1 cellular context compared by ENCODE assay signal in genomic region chr12:79938843-79939242, GRCh38.
TF ChIP-seq lines count a peak whose summit lies in the region.

No MANE protein-coding gene starts in this region.

TF ChIP-seq in K562, 482 proteins besides CTCF, POLR2A, EP300 and RAD21 (continued from another document and continues in another):
- peak; percentile 55; the same call in 1 of the 2 replicates for TF ChIP-seq USF1 (CRISPR knock-in tag; IDR thresholded peaks at IDR 0.05)
- TF ChIP-seq RAD51 (IDR thresholded peaks at IDR 0.05; ENCODE audit: borderline replicate concordance, low read depth): peak; percentile 89
- peak; percentile 88 for TF ChIP-seq NFIC (IDR thresholded peaks at IDR 0.05)
- TF ChIP-seq USF2 (CRISPR knock-in tag; IDR thresholded peaks at IDR 0.05): peak; percentile 64
- TF ChIP-seq GATAD2B (IDR thresholded peaks at IDR 0.05; ENCODE audit: borderline replicate concordance): no peak
- no peak for TF ChIP-seq NR2C1 (IDR thresholded peaks at IDR 0.05)
- TF ChIP-seq NR2C1 (tag; IDR thresholded peaks at IDR 0.05): no peak
- TF ChIP-seq CSDE1 (IDR thresholded peaks at IDR 0.05): no peak
- TF ChIP-seq PRPF4 (IDR thresholded peaks at IDR 0.05; ENCODE audit: insufficient read depth, low read depth, low read length, poor library complexity, severe bottlenecking): no peak
- no peak for TF ChIP-seq NFE2L1 (tag; IDR thresholded peaks at IDR 0.05; ENCODE audit: borderline replicate concordance, low read depth)
- TF ChIP-seq ZNF75A (CRISPR knock-in tag; IDR thresholded peaks at IDR 0.05): no peak
- TF ChIP-seq ZNF12 (CRISPR knock-in tag; IDR thresholded peaks at IDR 0.05): no peak
- TF ChIP-seq SOX6 (IDR thresholded peaks at IDR 0.05): peak; percentile 28; the same call in 1 of the 2 replicates
- no peak for TF ChIP-seq ZEB2 (IDR thresholded peaks at IDR 0.05)
- TF ChIP-seq PURB (CRISPR knock-in tag; IDR thresholded peaks at IDR 0.05; ENCODE audit: low read depth): no peak
- TF ChIP-seq GATA2 (CRISPR knock-in tag; IDR thresholded peaks at IDR 0.05): no peak
- TF ChIP-seq CHCHD3 (CRISPR knock-in tag; IDR thresholded peaks at IDR 0.05): no peak
- TF ChIP-seq FOSL1 (tag; conservative IDR thresholded peaks at IDR 0.05): no peak
- peak; percentile 82 for TF ChIP-seq TFE3 (CRISPR knock-in tag; IDR thresholded peaks at IDR 0.05)
- no peak for TF ChIP-seq XRCC3 (IDR thresholded peaks at IDR 0.05)
- peak; percentile 21; the same call in 1 of the 2 replicates for TF ChIP-seq ZBTB40 (IDR thresholded peaks at IDR 0.05)
- no peak for TF ChIP-seq ZBTB40 (CRISPR knock-in tag; IDR thresholded peaks at IDR 0.05)
- TF ChIP-seq SNRNP70 (optimal IDR thresholded peaks at IDR 0.05; ENCODE audit: low read depth, low read length): no peak
- TF ChIP-seq ZNF780A (CRISPR knock-in tag; IDR thresholded peaks at IDR 0.05): no peak
- TF ChIP-seq ZNF764 (CRISPR knock-in tag; IDR thresholded peaks at IDR 0.05; ENCODE audit: low read depth): no peak
- TF ChIP-seq ZKSCAN8 (CRISPR knock-in tag; IDR thresholded peaks at IDR 0.05): no peak
- no peak for TF ChIP-seq RBBP5 (IDR thresholded peaks at IDR 0.05; ENCODE audit: borderline replicate concordance, insufficient read depth, low read length, poor library complexity, severe bottlenecking)
- no peak for TF ChIP-seq HMG20B (CRISPR knock-in tag; IDR thresholded peaks at IDR 0.05)
- TF ChIP-seq TRIM28 (IDR thresholded peaks at IDR 0.05): no peak
- no peak for TF ChIP-seq MCM5 (IDR thresholded peaks at IDR 0.05; ENCODE audit: low read depth)
- no peak for TF ChIP-seq ZNF655 (CRISPR knock-in tag; IDR thresholded peaks at IDR 0.05)
- no peak for TF ChIP-seq SPI1 (IDR thresholded peaks at IDR 0.05; ENCODE audit: borderline replicate concordance, low read depth, low read length)
- TF ChIP-seq KHSRP (IDR thresholded peaks at IDR 0.05): no peak
- no peak for TF ChIP-seq ZNF76 (CRISPR knock-in tag; IDR thresholded peaks at IDR 0.05; ENCODE audit: borderline replicate concordance)
- peak; percentile 64 for TF ChIP-seq CBFA2T2 (conservative IDR thresholded peaks at IDR 0.05)
- no peak for TF ChIP-seq JUND (IDR thresholded peaks at IDR 0.05; ENCODE audit: borderline replicate concordance, low read depth, low read length)
- TF ChIP-seq JUND (tag; IDR thresholded peaks at IDR 0.05; ENCODE audit: borderline replicate concordance, low read depth, low read length): no peak
- 0 out of 2 replicates have a peak, but pooled peaks have one; percentile 52 for TF ChIP-seq MITF (IDR thresholded peaks at IDR 0.05)
- no peak for TF ChIP-seq FOXP1 (CRISPR knock-in tag; IDR thresholded peaks at IDR 0.05)
- TF ChIP-seq ZNF717 (CRISPR knock-in tag; IDR thresholded peaks at IDR 0.05): no peak
- TF ChIP-seq ZNF408 (CRISPR knock-in tag; IDR thresholded peaks at IDR 0.05; ENCODE audit: low read depth): no peak
- peak; percentile 77 for TF ChIP-seq BHLHE40 (IDR thresholded peaks at IDR 0.05; ENCODE audit: low read length)
- TF ChIP-seq ZNF398 (CRISPR knock-in tag; IDR thresholded peaks at IDR 0.05): no peak
- no peak for TF ChIP-seq CBX5 (IDR thresholded peaks at IDR 0.05; ENCODE audit: borderline replicate concordance, low read depth)
- TF ChIP-seq CHD4 (IDR thresholded peaks at IDR 0.05; ENCODE audit: insufficient read depth, insufficient replicate concordance, low read depth, low read length, poor library complexity, severe bottlenecking): no peak
- no peak for TF ChIP-seq RCOR1 (IDR thresholded peaks at IDR 0.05; ENCODE audit: borderline replicate concordance in 1 of 2, low read depth in 2 of 2, low read length in 2 of 2)
- no peak for TF ChIP-seq STAG1 (CRISPR knock-in tag; IDR thresholded peaks at IDR 0.05; ENCODE audit: borderline replicate concordance)
- no peak for TF ChIP-seq RBM34 (IDR thresholded peaks at IDR 0.05; ENCODE audit: borderline replicate concordance, insufficient read depth, low read length)
- no peak for TF ChIP-seq POU5F1 (IDR thresholded peaks at IDR 0.05; ENCODE audit: borderline replicate concordance, low read depth, low read length, partially characterized antibody)
- no peak for TF ChIP-seq BRD4 (IDR thresholded peaks at IDR 0.05)
- TF ChIP-seq ZBTB17 (CRISPR knock-in tag; IDR thresholded peaks at IDR 0.05): no peak
- no peak for TF ChIP-seq FOXO4 (CRISPR knock-in tag; IDR thresholded peaks at IDR 0.05)
- no peak for TF ChIP-seq ZFP30 (CRISPR knock-in tag; IDR thresholded peaks at IDR 0.05; ENCODE audit: borderline replicate concordance)
- no peak for TF ChIP-seq ZNF668 (CRISPR knock-in tag; IDR thresholded peaks at IDR 0.05)
- TF ChIP-seq ZNF561 (CRISPR knock-in tag; conservative IDR thresholded peaks at IDR 0.05): no peak
